Comparison of ENCODE assay signal across 28 cellular contexts in genomic region chr17:60741031-60741430, GRCh38.
"Had no signal": no experiment of that assay in that cellular context is flagged by ENCODE, and none has a peak within 500 bp of the region (broad histone marks: within the 10 kb centered on the region; RNA-seq: fewer than 3 reads in every experiment).

No MANE protein-coding gene starts in this region.

- ATAC-seq: natural killer cell; psoas muscle; right cardiac atrium; sciatic nerve; stimulated activated memory B cell treated with anti-CD40 and anti-IgM and Interleukin-4, amounts not matched to agents 10 μg/mL and 1 μg/mL and 100 μg/mL, for 72 hours; stimulated activated naive CD8-positive, alpha-beta T cell treated with anti-CD3 and anti-CD28 coated beads, Interleukin-15, amount 100 ng/mL, for 72 hours; stimulated activated naive CD8-positive, alpha-beta T cell treated with anti-CD3 and anti-CD28 coated beads, Interleukin-15, Interleukin-2, amounts not matched to agents 100 U/mL and 50 U/mL, for 24 hours; upper lobe of right lung had no signal

- H2AFZ ChIP-seq: neural progenitor cell, parathyroid adenoma had no signal

- H3K9me3 ChIP-seq: ovary, psoas muscle, spleen, suprapubic skin, testis, tibial artery, transverse colon, upper lobe of right lung had no signal

- H3K4me2 ChIP-seq: neural progenitor cell, smooth muscle cell had no signal

- H3K27ac ChIP-seq: neural progenitor cell, ovary, parathyroid adenoma, psoas muscle, skin epidermis, spleen, suprapubic skin, testis, tibial artery, transverse colon, upper lobe of right lung, uterus had no signal

- H3K4me1 ChIP-seq: parathyroid adenoma, psoas muscle, spleen, uterus had no signal

- DNase-seq: natural killer cell; occipital lobe; ovary; posterior cingulate gyrus; psoas muscle; right cardiac atrium; spleen; stimulated activated CD4-positive, alpha-beta T cell treated with anti-CD3 and anti-CD28 coated beads, Interleukin-12 subunit alpha, Interleukin-12 subunit beta, amount 100 ng/mL, for 4 hours; stimulated activated CD4-positive, alpha-beta T cell treated with anti-CD3 and anti-CD28 coated beads, Interleukin-1b, Interleukin-23, amount 100 ng/mL, for 48 hours; stimulated activated CD4-positive, alpha-beta T cell treated with anti-CD3 and anti-CD28 coated beads, Interleukin-4, amount 100 ng/mL, for 1 hour; stimulated activated CD4-positive, alpha-beta T cell treated with anti-CD3 and anti-CD28 coated beads, Interleukin-4, amount 100 ng/mL, for 4 hours; stimulated activated CD8-positive, alpha-beta memory T cell treated with anti-CD3 and anti-CD28 coated beads, Interleukin-4, amount 100 ng/mL, for 48 hours; stimulated activated naive CD4-positive, alpha-beta T cell; stimulated activated naive CD8-positive, alpha-beta T cell treated with anti-CD3 and anti-CD28 coated beads, Interleukin-15, amount 100 ng/mL, for 72 hours; stimulated activated naive CD8-positive, alpha-beta T cell treated with anti-CD3 and anti-CD28 coated beads, Interleukin-15, Interleukin-2, amounts not matched to agents 100 U/mL and 50 U/mL, for 24 hours; substantia nigra; testis; tibial artery; transverse colon; upper lobe of right lung; uterus had no signal

- H3K27me3 ChIP-seq: neural progenitor cell, ovary, spleen, suprapubic skin, testis, tibial artery, transverse colon, upper lobe of right lung, uterus had no signal

- H3K9ac ChIP-seq: neural progenitor cell, parathyroid adenoma had no signal

- H3K36me3 ChIP-seq: neural progenitor cell, ovary, spleen, suprapubic skin, tibial artery, transverse colon, upper lobe of right lung, uterus had no signal

- H3K4me3 ChIP-seq: neural progenitor cell, ovary, psoas muscle, skin epidermis, smooth muscle cell, spleen, suprapubic skin, testis, tibial artery, transverse colon, upper lobe of right lung, uterus had no signal
